Comparison of ENCODE assay signal across 20 cellular contexts in genomic region chr2:468631-469310, GRCh38.
A peak's percentile ranks its signal among the peaks of the same experiment; 100 is the strongest.
DNase-seq lines count a peak whose midpoint lies in the region; ATAC-seq and TF ChIP-seq lines count a peak whose summit lies in the region.
"Had no signal": no experiment of that assay in that cellular context is flagged by ENCODE, and none has a peak within 500 bp of the region (broad histone marks: within the 10 kb centered on the region; RNA-seq: fewer than 3 reads in every experiment).

No MANE protein-coding gene starts in this region.

- 86 to 88% methylated on average over 28 to 29 of the region's 29 CpGs for WGBS in ectodermal cell, 2 experiments
- WGBS in smooth muscle cell (ENCODE audit: low lambda C conversion rate), result 59% methylated on average over 29 of the region's 29 CpGs
- WGBS in sigmoid colon, 2 donors, result 12 to 31% methylated on average over 29 of the region's 29 CpGs

- TF ChIP-seq EP300 in sigmoid colon (IDR thresholded peaks at IDR 0.05), result no peak

- H3K9ac ChIP-seq in HUES48 (ENCODE audit: low read depth, low read length) (no peak overlapping the region), smooth muscle cell (ENCODE audit: low read depth) (no peak overlapping the region)

- TF ChIP-seq CTCF in left lung (IDR thresholded peaks at IDR 0.05) (no peak), smooth muscle cell (IDR thresholded peaks at IDR 0.05; ENCODE audit: borderline replicate concordance, insufficient read depth, poor library complexity, severe bottlenecking) (no peak), GM20000 (IDR thresholded peaks at IDR 0.05; ENCODE audit: extremely low read depth, missing control alignments) (no peak), sigmoid colon (IDR thresholded peaks at IDR 0.05) (no peak), mucosa of descending colon (IDR thresholded peaks at IDR 0.05) (no peak)

- H3K9me3 ChIP-seq in HUES48 (ENCODE audit: control insufficient read depth, insufficient read depth, low read length), result no peaks in the 10 kb centered on the region
- no peaks in the 10 kb centered on the region for H3K9me3 ChIP-seq in ectodermal cell (ENCODE audit: control insufficient read depth, low read length)
- peaks cover 0 to 15% of the 10 kb centered on the region in 2 donors for H3K9me3 ChIP-seq in left lung
- no peaks in the 10 kb centered on the region for H3K9me3 ChIP-seq in smooth muscle cell (replicated peaks; ENCODE audit: low read depth)
- no peaks in the 10 kb centered on the region for H3K9me3 ChIP-seq in sigmoid colon
- no peaks in the 10 kb centered on the region for H3K9me3 ChIP-seq in mucosa of descending colon
- H3K9me3 ChIP-seq: ovary, vagina had no signal

- H3K4me1 ChIP-seq in HUES48 (ENCODE audit: control insufficient read depth, insufficient read depth, low read length) (0 out of 2 replicates have a peak, but pooled peaks cover 5% of the 10 kb centered on the region), ectodermal cell (ENCODE audit: control insufficient read depth, insufficient read depth, low read length) (no peaks in the 10 kb centered on the region), left lung (no peaks in the 10 kb centered on the region), smooth muscle cell (ENCODE audit: low read depth) (no peaks in the 10 kb centered on the region), sigmoid colon (peaks cover 0 to 9% (median 2%) of the 10 kb centered on the region in 4 donors), mucosa of descending colon (ENCODE audit: low read depth) (no peaks in the 10 kb centered on the region)

- no peaks in the 10 kb centered on the region for H3F3A ChIP-seq in smooth muscle cell (ENCODE audit: low read depth)

- no peak for TF ChIP-seq POLR2A in sigmoid colon (IDR thresholded peaks at IDR 0.05)

- ATAC-seq in left lung, result peak; percentile 30
- no peak for ATAC-seq in mucosa of descending colon
- ATAC-seq in esophagus mucosa, result no peak
- ATAC-seq: activated CD4-positive, alpha-beta T cell treated with anti-CD3 and anti-CD28 coated beads for 36 hours; Panc1 had no signal

- peaks cover 37% of the 10 kb centered on the region for H3K27me3 ChIP-seq in HUES48 (ENCODE audit: control insufficient read depth, insufficient read depth, low read length)
- peaks cover 25% of the 10 kb centered on the region for H3K27me3 ChIP-seq in ectodermal cell (ENCODE audit: control insufficient read depth, insufficient read depth, low read length, poor library complexity, severe bottlenecking)
- peaks cover 15 to 61% of the 10 kb centered on the region in 2 donors for H3K27me3 ChIP-seq in left lung
- peaks cover 31% of the 10 kb centered on the region for H3K27me3 ChIP-seq in smooth muscle cell (ENCODE audit: low read depth)
- H3K27me3 ChIP-seq in sigmoid colon, result peaks cover 14 to 50% (median 43%) of the 10 kb centered on the region in 3 donors
- H3K27me3 ChIP-seq: ovary had no signal

- intact Hi-C loops in left lung (cut with DNase I) (no loop called here), sigmoid colon (cut with DNase I) (no loop called here), mucosa of descending colon (cut with DNase I, micrococcal nuclease) (no loop called here)

- H3K79me2 ChIP-seq in smooth muscle cell (ENCODE audit: low read depth), result no peaks in the 10 kb centered on the region

- no peak for DNase-seq in left lung
- no peak for DNase-seq in smooth muscle cell (lab: John Stamatoyannopoulos, UW; ENCODE audit: unreplicated experiment)
- no peak for DNase-seq in GM20000 (ENCODE audit: low spot score)
- DNase-seq in sigmoid colon, result no peak
- no peak for DNase-seq in mucosa of descending colon
- DNase-seq: activated CD4-positive, alpha-beta T cell treated with anti-CD3 and anti-CD28 coated beads for 36 hours; activated naive CD4-positive, alpha-beta T cell treated with anti-CD3 and anti-CD28 coated beads, Interleukin-2, amount 10 ng/mL, durations not matched to agents 7 days and 5 days; activated T-cell treated with anti-CD3 and anti-CD28 coated beads, Interleukin-2, amount 50 U/mL, for 48 hours; dermis blood vessel endothelial cell; GDM1; NCI-H1105 treated with DMSO at 0.1 percent for 48 hours; NCI-H2107; NCI-H524; ovary; substantia nigra had no signal

- peak overlapping the region; percentile 44 for H3K4me2 ChIP-seq in smooth muscle cell

- no peak overlapping the region for H3K27ac ChIP-seq in HUES48 (ENCODE audit: low read depth, low read length)
- H3K27ac ChIP-seq in ectodermal cell (ENCODE audit: insufficient read depth, low read depth, low read length, poor library complexity, severe bottlenecking), result no peak overlapping the region
- no peak overlapping the region for H3K27ac ChIP-seq in left lung
- H3K27ac ChIP-seq in smooth muscle cell (ENCODE audit: low read depth), result no peak overlapping the region
- H3K27ac ChIP-seq in sigmoid colon, result no peak overlapping the region
- H3K27ac ChIP-seq: ovary, vagina had no signal

- no peak overlapping the region for H2AFZ ChIP-seq in smooth muscle cell (ENCODE audit: low read depth)

- H4K20me1 ChIP-seq in smooth muscle cell (ENCODE audit: low read depth), result no peaks in the 10 kb centered on the region

- H3K4me3 ChIP-seq in HUES48 (ENCODE audit: low read depth, low read length) (peak overlapping the region; percentile 67), ectodermal cell (ENCODE audit: insufficient read depth, low read depth, low read length) (peak overlapping the region; percentile 34), left lung (no peak overlapping the region), smooth muscle cell (no peak overlapping the region), sigmoid colon (no peak overlapping the region), mucosa of descending colon (no peak overlapping the region)
- H3K4me3 ChIP-seq: ovary had no signal

- H3K36me3 ChIP-seq in HUES48 (ENCODE audit: control insufficient read depth, insufficient read depth, low read length) (no peaks in the 10 kb centered on the region), ectodermal cell (ENCODE audit: control insufficient read depth, insufficient read depth, low read length) (no peaks in the 10 kb centered on the region), left lung (no peaks in the 10 kb centered on the region), smooth muscle cell (ENCODE audit: low read depth) (no peaks in the 10 kb centered on the region), sigmoid colon (no peaks in the 10 kb centered on the region), mucosa of descending colon (ENCODE audit: low read depth) (no peaks in the 10 kb centered on the region)
- H3K36me3 ChIP-seq: ovary, vagina had no signal

Comparison
In these comparisons a context has a peak if more than half of its experiments do, and no peak if none do; other contexts are left out.
1. H3K4me3 ChIP-seq: peak in HUES48 (single experiment) and ectodermal cell (single experiment); none in left lung (0 of 2), smooth muscle cell (single experiment), sigmoid colon (0 of 4) and mucosa of descending colon (single experiment).